In genomic region chr4:13168326-13168725, GRCh38 we compare ENCODE assay signal across 17 cellular contexts.
DNase-seq lines count a peak whose midpoint lies in the region; ATAC-seq and TF ChIP-seq lines count a peak whose summit lies in the region.
"Had no signal": no experiment of that assay in that cellular context is flagged by ENCODE, and none has a peak within 500 bp of the region (broad histone marks: within the 10 kb centered on the region; RNA-seq: fewer than 3 reads in every experiment).

No MANE protein-coding gene starts in this region.

- ATAC-seq in GM21447 (IDR thresholded peaks at IDR 0.05; ENCODE audit: unreplicated experiment), result no peak
- ATAC-seq: A549; CD8-positive, alpha-beta T cell had no signal

- H3K4me3 ChIP-seq in astrocyte of the cerebellum (ENCODE audit: low read depth, low read length) (no peak overlapping the region), mesenchymal stem cell (ENCODE audit: insufficient read depth in 1 of 2, low read depth in 1 of 2, low read length in 2 of 2) (no peak overlapping the region)
- H3K4me3 ChIP-seq: A549; BLaER1 treated with 17β-estradiol and CSF1 and Interleukin-3, amounts not matched to agents 10 nM and 100 nM had no signal

- H3K4me1 ChIP-seq in mesenchymal stem cell (ENCODE audit: control insufficient read depth, insufficient read depth, low read depth, low read length), result no peaks in the 10 kb centered on the region
- H3K4me1 ChIP-seq: A549, Caco-2 had no signal

- H3K23ac ChIP-seq in mesenchymal stem cell (ENCODE audit: low read length in 2 of 2), result no peak overlapping the region

- no peak for TF ChIP-seq CTCF in astrocyte of the cerebellum (IDR thresholded peaks at IDR 0.05; ENCODE audit: low read depth, low read length, missing control alignments)

- 83% methylated on average over 2 of the region's 2 CpGs for WGBS in mesenchymal stem cell

- no peaks in the 10 kb centered on the region for H3K9me3 ChIP-seq in mesenchymal stem cell (ENCODE audit: control insufficient read depth, low read length)
- H3K9me3 ChIP-seq: A549; BLaER1 treated with 17β-estradiol and CSF1 and Interleukin-3, amounts not matched to agents 10 nM and 100 nM; Caco-2 had no signal

- H2BK5ac ChIP-seq in mesenchymal stem cell (ENCODE audit: low read depth, low read length, poor library complexity, severe bottlenecking), result no peak overlapping the region

- no peak overlapping the region for H3K4me2 ChIP-seq in mesenchymal stem cell (ENCODE audit: low read length, poor library complexity, severe bottlenecking)
- H3K4me2 ChIP-seq: A549; BLaER1 treated with 17β-estradiol and CSF1 and Interleukin-3, amounts not matched to agents 10 nM and 100 nM had no signal

- no peaks in the 10 kb centered on the region for H3K27me3 ChIP-seq in mesenchymal stem cell (ENCODE audit: control insufficient read depth in 1 of 2, insufficient read depth in 1 of 2, low read length in 2 of 2)
- H3K27me3 ChIP-seq: BLaER1 treated with 17β-estradiol and CSF1 and Interleukin-3, amounts not matched to agents 10 nM and 100 nM had no signal

- in situ Hi-C loops in astrocyte of the cerebellum (cut with HindIII; ENCODE audit: low sequenced_read_pairs), result no loop called here

- H2BK15ac ChIP-seq in mesenchymal stem cell (ENCODE audit: low read depth, poor library complexity, severe bottlenecking), result no peak overlapping the region

- H2AK5ac ChIP-seq in mesenchymal stem cell (ENCODE audit: low read length, severe bottlenecking), result no peak overlapping the region

- H3K36me3 ChIP-seq in mesenchymal stem cell (ENCODE audit: control insufficient read depth in 1 of 2, insufficient read depth in 2 of 2, low read depth in 1 of 2, low read length in 2 of 2), result no peaks in the 10 kb centered on the region
- H3K36me3 ChIP-seq: BLaER1 treated with 17β-estradiol and CSF1 and Interleukin-3, amounts not matched to agents 10 nM and 100 nM had no signal

- H2BK120ac ChIP-seq in mesenchymal stem cell (ENCODE audit: low read depth, low read length), result no peak overlapping the region

- H3K9ac ChIP-seq in mesenchymal stem cell (ENCODE audit: low read length), result no peak overlapping the region
- H3K9ac ChIP-seq: BLaER1 treated with 17β-estradiol and CSF1 and Interleukin-3, amounts not matched to agents 10 nM and 100 nM had no signal

- H3K4ac ChIP-seq in mesenchymal stem cell (ENCODE audit: low read depth in 1 of 2, low read length in 2 of 2), result no peak overlapping the region

- DNase-seq in H4 (ENCODE audit: low spot score), result peak; percentile 14
- peak; percentile 12 for DNase-seq in NCI-H226
- peak; percentile 53 for DNase-seq in astrocyte of the cerebellum (ENCODE audit: low read depth)
- no peak for DNase-seq in mesenchymal stem cell
- DNase-seq in RPMI8226, result no peak
- DNase-seq: AML-193; Caco-2; Calu3; CD4-positive, alpha-beta T cell; CD8-positive, alpha-beta T cell; DMS79 treated with DMSO at 0.1 percent for 48 hours; GF-D8 had no signal

- H3K27ac ChIP-seq in mesenchymal stem cell (ENCODE audit: low read length, poor library complexity, severe bottlenecking), result no peak overlapping the region
- H3K27ac ChIP-seq: 22Rv1; A549; BLaER1 treated with 17β-estradiol and CSF1 and Interleukin-3, amounts not matched to agents 10 nM and 100 nM; C4-2B had no signal

- H3K79me1 ChIP-seq in mesenchymal stem cell (replicated peaks; ENCODE audit: low read length, poor library complexity, severe bottlenecking), result no peaks in the 10 kb centered on the region

- H4K8ac ChIP-seq in mesenchymal stem cell (ENCODE audit: low read length), result no peak overlapping the region

- H3K14ac ChIP-seq in mesenchymal stem cell (ENCODE audit: low read length in 2 of 2), result no peak overlapping the region

- no peak overlapping the region for H2AFZ ChIP-seq in mesenchymal stem cell (ENCODE audit: low read depth, low read length)

- no peak overlapping the region for H3K18ac ChIP-seq in mesenchymal stem cell (ENCODE audit: low read depth in 1 of 2, low read length in 2 of 2)

- no peak overlapping the region for H2BK12ac ChIP-seq in mesenchymal stem cell (ENCODE audit: low read length in 2 of 2)

- no peak overlapping the region for H4K91ac ChIP-seq in mesenchymal stem cell (ENCODE audit: low read length)

Comparison
In these comparisons a context has a peak if more than half of its experiments do, and no peak if none do; other contexts are left out.
1. DNase-seq: peak in H4 (single experiment), NCI-H226 (single experiment) and astrocyte of the cerebellum (single experiment); none in mesenchymal stem cell (single experiment) and RPMI8226 (single experiment).